Comparison of ENCODE assay signal across 15 cellular contexts in genomic region chr10:72124984-72125383, GRCh38. TPM values are rescaled to one million over a fixed set of nuclear protein-coding genes. Genes with fewer than 3 reads are reported as not detected.
A peak's percentile ranks its signal among the peaks of the same experiment; 100 is the strongest.
DNase-seq lines count a peak whose midpoint lies in the region; ATAC-seq, FAIRE-seq and TF ChIP-seq lines count a peak whose summit lies in the region.
"Had no signal": no experiment of that assay in that cellular context is flagged by ENCODE, and none has a peak within 500 bp of the region (broad histone marks: within the 10 kb centered on the region; RNA-seq: fewer than 3 reads in every experiment).

No MANE protein-coding gene starts in this region.

- H3K9me3 ChIP-seq in hepatocyte (ENCODE audit: low read depth) (no peaks in the 10 kb centered on the region), breast epithelium (no peaks in the 10 kb centered on the region)

- H3K36me3 ChIP-seq in hepatocyte (replicated peaks; ENCODE audit: insufficient read depth, low read depth) = no peaks in the 10 kb centered on the region
- peaks cover 3% of the 10 kb centered on the region for H3K36me3 ChIP-seq in breast epithelium

- WGBS in hepatocyte (ENCODE audit: low lambda C conversion rate, missing lambda C conversion rate) = 85% methylated on average over 1 of the region's 1 CpG

- H3K4me1 ChIP-seq in hepatocyte (ENCODE audit: insufficient read depth) (peaks cover 4% of the 10 kb centered on the region), breast epithelium (no peaks in the 10 kb centered on the region)

- H2AFZ ChIP-seq in hepatocyte = no peak overlapping the region

- no peaks in the 10 kb centered on the region for H3K79me2 ChIP-seq in hepatocyte

- FAIRE-seq in GM12891 (lab: Jason Lieb, UNC) = peak; percentile 16
- FAIRE-seq: frontal cortex had no signal

- no peak for TF ChIP-seq POLR2A in GM12891 (IDR thresholded peaks at IDR 0.05; ENCODE audit: low read depth, low read length)
- TF ChIP-seq POLR2A in breast epithelium (IDR thresholded peaks at IDR 0.05) = no peak

- no peak for TF ChIP-seq CTCF in 22Rv1 (IDR thresholded peaks at IDR 0.05)
- no peak for TF ChIP-seq CTCF in hepatocyte (IDR thresholded peaks at IDR 0.05; ENCODE audit: poor library complexity)
- TF ChIP-seq CTCF in breast epithelium (IDR thresholded peaks at IDR 0.05) = no peak

- intact Hi-C loops in breast epithelium (cut with DNase I; ENCODE audit: low total_unique reads) = no loop called here

- no peak for DNase-seq in GM12891 (ENCODE audit: insufficient read length, low spot score)
- DNase-seq in cerebellum (ENCODE audit: low spot score) = peak; percentile 8
- DNase-seq in left kidney (ENCODE audit: low read depth, low spot score) = peak; percentile 70
- no peak for DNase-seq in NCI-H524 (lab: John Stamatoyannopoulos, UW)
- DNase-seq in hepatocyte (ENCODE audit: low spot score) = no peak
- DNase-seq in breast epithelium (ENCODE audit: low spot score in 2 of 2) = no peak
- DNase-seq: activated CD4-positive, alpha-beta T cell treated with anti-CD3 and anti-CD28 coated beads for 1 hour; central memory CD4-positive, alpha-beta T cell; left cardiac atrium; NCI-H2029; NK-92 treated with Interleukin-12 subunit alpha and Interleukin-12 subunit beta, amount 100 ng/mL, for 24 hours; stimulated activated CD4-positive, alpha-beta T cell treated with anti-CD3 and anti-CD28 coated beads, Interleukin-1b, Interleukin-23, amount 100 ng/mL, for 48 hours had no signal

- H3K27ac ChIP-seq in 22Rv1 (peak overlapping the region; percentile 50), hepatocyte (no peak overlapping the region), breast epithelium (peak overlapping the region in 1 of 2 donors; percentile 15)

- no peak overlapping the region for H3K4me2 ChIP-seq in hepatocyte

- H3K9me2 ChIP-seq in hepatocyte (replicated peaks; ENCODE audit: insufficient read depth) = no peaks in the 10 kb centered on the region

- no peak for ATAC-seq in HG02610 (IDR thresholded peaks at IDR 0.05; ENCODE audit: unreplicated experiment)

- H3K4me3 ChIP-seq in hepatocyte = no peak overlapping the region
- no peak overlapping the region for H3K4me3 ChIP-seq in breast epithelium

- no peaks in the 10 kb centered on the region for H4K20me1 ChIP-seq in hepatocyte (ENCODE audit: insufficient read depth, poor library complexity, severe bottlenecking)

- H3K27me3 ChIP-seq in hepatocyte (no peaks in the 10 kb centered on the region), breast epithelium (no peaks in the 10 kb centered on the region)

TF ChIP-seq in GM12891, 5 proteins besides CTCF, POLR2A, EP300 and RAD21:
- no peak for TF ChIP-seq TAF1 (IDR thresholded peaks at IDR 0.05; ENCODE audit: low read depth, low read length)
- TF ChIP-seq PAX5 (IDR thresholded peaks at IDR 0.05; ENCODE audit: insufficient read depth, low read length, severe bottlenecking) = no peak
- no peak for TF ChIP-seq POU2F2 (IDR thresholded peaks at IDR 0.05; ENCODE audit: low read depth, low read length)
- no peak for TF ChIP-seq POLR2AphosphoS5 (IDR thresholded peaks at IDR 0.05; ENCODE audit: low read depth, low read length)
- no peak for TF ChIP-seq SPI1 (IDR thresholded peaks at IDR 0.05; ENCODE audit: low read depth, low read length)

RNA-seq across cellular contexts. Expression of gene SPOCK2, which starts 36.6 kb away (rescaled TPM):
- 2.3 TPM for polyA plus RNA-seq in GM12891 (2012; ENCODE audit: low read depth, missing spikeins)
- total RNA-seq in cerebellum (118 TPM), hepatocyte (3.0 and 3.2 TPM in 2 replicates), breast epithelium (1 to 10 TPM; 3.9 to 4.5 (median 4.1) TPM)
- polyA plus RNA-seq in hepatocyte = 3.1 and 5.2 TPM in 2 replicates

Comparison
In these comparisons a context has a peak if more than half of its experiments do, and no peak if none do; other contexts are left out.
1. DNase-seq: peak in cerebellum (single experiment) and left kidney (single experiment); none in GM12891 (single experiment), NCI-H524 (0 of 2), hepatocyte (single experiment) and breast epithelium (0 of 2).
2. RNA of gene SPOCK2, which starts 36.6 kb away (total RNA-seq): 118 TPM in cerebellum (single experiment); 3.9 to 4.5 TPM in breast epithelium and 3.0 to 3.2 TPM in hepatocyte; every median in the first group is over 10 times any median in the second.